19 cellular contexts compared by ENCODE assay signal in the genomic region with DNA sequence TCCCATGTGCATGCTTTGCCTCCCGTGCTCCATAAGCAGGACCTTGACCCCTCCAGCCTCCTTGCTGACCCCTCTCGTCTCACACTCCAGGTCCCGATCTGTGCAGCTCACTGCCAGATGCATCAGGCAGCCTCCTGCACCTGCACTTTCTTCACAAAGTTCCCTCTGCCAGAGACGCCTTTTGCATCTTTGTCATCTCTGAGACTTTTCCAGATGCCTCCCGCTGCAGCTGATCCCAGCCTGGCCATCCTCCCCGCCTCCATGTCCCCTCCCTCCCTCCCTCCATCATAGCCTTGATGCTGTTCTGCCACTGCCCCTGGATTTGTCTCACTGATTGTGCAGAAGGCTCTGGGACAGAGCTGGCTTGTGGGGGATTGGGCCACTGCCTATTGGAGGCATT. TPM values are rescaled to one million over a fixed set of nuclear protein-coding genes. Genes with fewer than 3 reads are reported as not detected.
"Had no signal": no experiment of that assay in that cellular context is flagged by ENCODE, and none has a peak within 500 bp of the region (broad histone marks: within the 10 kb centered on the region; RNA-seq: fewer than 3 reads in every experiment).

No MANE protein-coding gene starts in this region.

- H3K27ac ChIP-seq: gastrocnemius medialis, heart left ventricle, left lung, parathyroid adenoma, testis, upper lobe of right lung had no signal

- H3K4me1 ChIP-seq: testis had no signal

- H3K9me3 ChIP-seq: gastrocnemius medialis, heart left ventricle, left lung, testis, upper lobe of right lung had no signal

- H2AFZ ChIP-seq: parathyroid adenoma had no signal

- ATAC-seq: gastrocnemius medialis, heart left ventricle, sciatic nerve, upper lobe of right lung had no signal

- H3K27me3 ChIP-seq: gastrocnemius medialis, heart left ventricle, left lung, testis, upper lobe of right lung had no signal

- H3K4me2 ChIP-seq: smooth muscle cell had no signal

- H3K36me3 ChIP-seq: gastrocnemius medialis, heart left ventricle, upper lobe of right lung had no signal

- DNase-seq: activated B cell treated with CpG ODN at 0.5 μM for 24 hours; activated CD4-positive, alpha-beta memory T cell treated with anti-CD3 and anti-CD28 coated beads, Interleukin-2, amount 10 ng/mL, durations not matched to agents 7 days and 5 days; activated CD4-positive, alpha-beta T cell treated with anti-CD3 and anti-CD28 coated beads for 48 hours; activated CD8-positive, alpha-beta memory T cell treated with anti-CD3 and anti-CD28 coated beads, Interleukin-2, amount 10 ng/mL, durations not matched to agents 7 days and 5 days; activated naive CD4-positive, alpha-beta T cell treated with anti-CD3 and anti-CD28 coated beads for 36 hours; activated T-cell treated with anti-CD3 and anti-CD28 coated beads, Interleukin-2, amount 50 U/mL, for 24 hours; cerebellar nuclear complex; cortex of kidney; erythroblast; gastrocnemius medialis; heart left ventricle; left lung; stimulated activated CD4-positive, alpha-beta T cell treated with anti-CD3 and anti-CD28 coated beads, Interleukin-4, amount 100 ng/mL, for 1 hour; testis; upper lobe of right lung had no signal

- H3K4me3 ChIP-seq: gastrocnemius medialis, heart left ventricle, left lung, smooth muscle cell, testis, upper lobe of right lung had no signal

RNA-seq across cellular contexts. Expression of a gene that starts 38.0 kb away (rescaled TPM):
- total RNA-seq: left lung, sciatic nerve, upper lobe of right lung had no signal

RNA-seq across cellular contexts. Expression of a gene that starts 46.6 kb away (rescaled TPM):
- total RNA-seq: gastrocnemius medialis, myocyte had no signal
